In genomic region chr10:103748020-103748419, GRCh38 we compare ENCODE assay signal across 13 cellular contexts.
DNase-seq lines count a peak whose midpoint lies in the region; ATAC-seq, FAIRE-seq and TF ChIP-seq lines count a peak whose summit lies in the region.
"Had no signal": no experiment of that assay in that cellular context is flagged by ENCODE, and none has a peak within 500 bp of the region (broad histone marks: within the 10 kb centered on the region; RNA-seq: fewer than 3 reads in every experiment).

No MANE protein-coding gene starts in this region.

- H3K4me1 Mint-ChIP-seq in activated CD4-positive, alpha-beta T cell treated with anti-CD3 and anti-CD28 coated beads for 36 hours, result peaks cover 43% of the 10 kb centered on the region
- H3K4me1 Mint-ChIP-seq in activated naive CD4-positive, alpha-beta T cell treated with anti-CD3 and anti-CD28 coated beads, Interleukin-2, amount 10 ng/mL, durations not matched to agents 7 days and 5 days, result peaks cover 49% of the 10 kb centered on the region
- peaks cover 66% of the 10 kb centered on the region for H3K4me1 Mint-ChIP-seq in neural crest cell

- intact Hi-C loops in activated CD4-positive, alpha-beta T cell treated with anti-CD3 and anti-CD28 coated beads for 36 hours (cut with DNase I, micrococcal nuclease), result no loop called here

- peak overlapping the region; percentile 63 for H3K27ac Mint-ChIP-seq in activated CD4-positive, alpha-beta T cell treated with anti-CD3 and anti-CD28 coated beads for 36 hours
- peak overlapping the region; percentile 91 for H3K27ac Mint-ChIP-seq in activated naive CD4-positive, alpha-beta T cell treated with anti-CD3 and anti-CD28 coated beads, Interleukin-2, amount 10 ng/mL, durations not matched to agents 7 days and 5 days
- H3K27ac Mint-ChIP-seq in neural crest cell (ENCODE audit: unreplicated experiment), result peak overlapping the region; percentile 91
- H3K27ac Mint-ChIP-seq: activated naive CD8-positive, alpha-beta T cell; CD14-positive monocyte had no signal

- TF ChIP-seq CTCF in neural crest cell (conservative IDR thresholded peaks at IDR 0.05), result no peak

- no peaks in the 10 kb centered on the region for H3K36me3 Mint-ChIP-seq in activated CD4-positive, alpha-beta T cell treated with anti-CD3 and anti-CD28 coated beads for 36 hours (ENCODE audit: low read depth)
- peaks cover 4% of the 10 kb centered on the region for H3K36me3 Mint-ChIP-seq in activated naive CD4-positive, alpha-beta T cell treated with anti-CD3 and anti-CD28 coated beads, Interleukin-2, amount 10 ng/mL, durations not matched to agents 7 days and 5 days
- H3K36me3 Mint-ChIP-seq in neural crest cell (ENCODE audit: low read depth), result no peaks in the 10 kb centered on the region
- H3K36me3 Mint-ChIP-seq: CD14-positive monocyte had no signal

- CTCF ChIA-PET in activated CD4-positive, alpha-beta T cell treated with anti-CD3 and anti-CD28 coated beads for 36 hours (lab: Charles Lee), result interaction anchor here (0.6 kb wide), 1 partner anchor 1517 kb away, joined by 3 read pairs; no protein-coding TSS in a partner anchor
- CTCF ChIA-PET in activated naive CD4-positive, alpha-beta T cell treated with anti-CD3 and anti-CD28 coated beads, Interleukin-2, amount 10 ng/mL, durations not matched to agents 7 days and 5 days (lab: Charles Lee), result interaction anchor here (1.2 to 1.6 kb wide), 3 partner anchors 11 to 107 kb away, joined by 4 to 5 read pairs (median 5); no protein-coding TSS in a partner anchor

- no peaks in the 10 kb centered on the region for H3K9me3 Mint-ChIP-seq in activated CD4-positive, alpha-beta T cell treated with anti-CD3 and anti-CD28 coated beads for 36 hours (ENCODE audit: low read depth)
- H3K9me3 Mint-ChIP-seq in activated naive CD4-positive, alpha-beta T cell treated with anti-CD3 and anti-CD28 coated beads, Interleukin-2, amount 10 ng/mL, durations not matched to agents 7 days and 5 days, result peaks cover 6% of the 10 kb centered on the region
- H3K9me3 Mint-ChIP-seq in neural crest cell, result no peaks in the 10 kb centered on the region

- DNase-seq in activated CD4-positive, alpha-beta T cell treated with anti-CD3 and anti-CD28 coated beads for 36 hours, result peak; percentile 68
- no peak for DNase-seq in activated CD4-positive, alpha-beta T cell treated with anti-CD3 and anti-CD28 coated beads for 1 hour
- peak; percentile 56 for DNase-seq in LoVo (ENCODE audit: low spot score)
- peak; percentile 68 for DNase-seq in activated naive CD4-positive, alpha-beta T cell treated with anti-CD3 and anti-CD28 coated beads, Interleukin-2, amount 10 ng/mL, durations not matched to agents 7 days and 5 days
- DNase-seq in neural crest cell (ENCODE audit: low read depth, low spot score), result no peak
- no peak for DNase-seq in NCI-H1694 (lab: John Stamatoyannopoulos, UW)
- DNase-seq in HTR-8/SVneo (ENCODE audit: insufficient read length, low spot score), result no peak
- DNase-seq in dedifferentiated amniotic fluid mesenchymal stem cell (ENCODE audit: extremely low spot score), result no peak
- DNase-seq: 8988T, NCI-H2107 had no signal

- H3K4me3 Mint-ChIP-seq in activated CD4-positive, alpha-beta T cell treated with anti-CD3 and anti-CD28 coated beads for 36 hours, result no peak overlapping the region
- H3K4me3 Mint-ChIP-seq in activated naive CD4-positive, alpha-beta T cell treated with anti-CD3 and anti-CD28 coated beads, Interleukin-2, amount 10 ng/mL, durations not matched to agents 7 days and 5 days, result peak overlapping the region; percentile 46
- H3K4me3 Mint-ChIP-seq in neural crest cell, result no peak overlapping the region
- H3K4me3 Mint-ChIP-seq: activated naive CD8-positive, alpha-beta T cell; CD14-positive monocyte had no signal

- no peak for FAIRE-seq in HTR-8/SVneo (lab: Jason Lieb, UNC)
- FAIRE-seq: frontal cortex had no signal

- no peaks in the 10 kb centered on the region for H3K27me3 Mint-ChIP-seq in activated CD4-positive, alpha-beta T cell treated with anti-CD3 and anti-CD28 coated beads for 36 hours
- H3K27me3 Mint-ChIP-seq in activated naive CD4-positive, alpha-beta T cell treated with anti-CD3 and anti-CD28 coated beads, Interleukin-2, amount 10 ng/mL, durations not matched to agents 7 days and 5 days, result peaks cover 4% of the 10 kb centered on the region
- H3K27me3 Mint-ChIP-seq in neural crest cell (ENCODE audit: low read depth), result no peaks in the 10 kb centered on the region
- H3K27me3 Mint-ChIP-seq: activated naive CD8-positive, alpha-beta T cell had no signal

- ATAC-seq in activated CD4-positive, alpha-beta T cell treated with anti-CD3 and anti-CD28 coated beads for 36 hours, result peak; percentile 77

- POLR2A ChIA-PET in activated CD4-positive, alpha-beta T cell treated with anti-CD3 and anti-CD28 coated beads for 36 hours (lab: Charles Lee), result interaction anchor here (0.6 kb wide), 1 partner anchor 224 kb away, joined by 8 read pairs; no protein-coding TSS in a partner anchor

Comparison
In these comparisons a context has a peak if more than half of its experiments do, and no peak if none do; other contexts are left out.
1. DNase-seq: peak in activated CD4-positive, alpha-beta T cell treated with anti-CD3 and anti-CD28 coated beads for 36 hours (single experiment), LoVo (single experiment) and activated naive CD4-positive, alpha-beta T cell treated with anti-CD3 and anti-CD28 coated beads, Interleukin-2, amount 10 ng/mL, durations not matched to agents 7 days and 5 days (single experiment); none in activated CD4-positive, alpha-beta T cell treated with anti-CD3 and anti-CD28 coated beads for 1 hour (single experiment), neural crest cell (single experiment), NCI-H1694 (single experiment), HTR-8/SVneo (single experiment) and dedifferentiated amniotic fluid mesenchymal stem cell (single experiment).
2. Peak in every context shown above with its lines, with median percentiles within 50 percentile points of each other: H3K27ac Mint-ChIP-seq.